ENCODE assay signal across 18 cellular contexts in the genomic region with DNA sequence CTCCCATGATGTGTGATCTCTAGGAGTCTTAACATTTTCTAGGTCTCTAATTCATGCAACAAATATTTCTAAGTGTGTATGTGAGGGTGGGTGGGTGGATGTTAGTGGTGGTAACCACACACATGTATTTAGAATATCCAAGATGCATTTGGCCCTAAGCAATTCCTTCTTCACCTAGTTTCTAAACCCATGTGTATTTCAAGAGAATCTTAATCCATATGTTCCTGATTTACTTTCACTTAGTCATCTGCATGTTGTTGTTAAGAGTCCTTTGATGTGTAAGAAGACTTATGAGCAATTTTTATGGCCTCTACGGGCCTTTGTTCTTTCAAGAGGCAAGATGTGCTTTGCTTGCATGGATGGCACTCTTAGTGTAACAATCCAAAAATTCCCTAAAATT.
DNase-seq lines count a peak whose midpoint lies in the region; ATAC-seq and TF ChIP-seq lines count a peak whose summit lies in the region.
"Had no signal": no experiment of that assay in that cellular context is flagged by ENCODE, and none has a peak within 500 bp of the region (broad histone marks: within the 10 kb centered on the region; RNA-seq: fewer than 3 reads in every experiment).

No MANE protein-coding gene starts in this region.

- no peak for ATAC-seq in GM19463 (IDR thresholded peaks at IDR 0.05; ENCODE audit: unreplicated experiment)
- ATAC-seq: activated T-helper 17 cell treated with anti-CD3 and anti-CD28 coated beads, Interleukin-2, amount 50 U/mL, for 72 hours; right cardiac atrium had no signal

- DNase-seq in AG08395 (ENCODE audit: low spot score): peak; percentile 68
- peak; percentile 90 for DNase-seq in HFF-Myc (ENCODE audit: extremely low read depth, low read depth)
- DNase-seq in amniotic stem cell (lab: John Stamatoyannopoulos, UW): peak; percentile 34
- peak; percentile 61 for DNase-seq in fibroblast of villous mesenchyme (ENCODE audit: low read depth)
- no peak for DNase-seq in activated T-cell treated with anti-CD3 and anti-CD28 coated beads, Interleukin-2, amount 50 U/mL, for 48 hours
- DNase-seq in central memory CD4-positive, alpha-beta T cell: no peak
- no peak for DNase-seq in activated T-cell treated with anti-CD3 and anti-CD28 coated beads for 4 hours
- DNase-seq: ACHN; activated CD4-positive, alpha-beta memory T cell treated with anti-CD3 and anti-CD28 coated beads for 36 hours; amygdala; effector CD8-positive, alpha-beta T cell; mesendoderm; right cardiac atrium; stimulated activated CD4-positive, alpha-beta T cell treated with anti-CD3 and anti-CD28 coated beads, Interleukin-4, amount 100 ng/mL, for 1 hour; transverse colon had no signal

- TF ChIP-seq CTCF in HFF-Myc (IDR thresholded peaks at IDR 0.05; ENCODE audit: low read depth, low read length, missing control alignments): no peak
- TF ChIP-seq CTCF in fibroblast of villous mesenchyme (IDR thresholded peaks at IDR 0.05; ENCODE audit: insufficient read depth, low read depth, low read length): no peak

- H3K4me3 ChIP-seq in HFF-Myc (replicated peaks; ENCODE audit: low read depth, low read length): no peak overlapping the region
- H3K4me3 ChIP-seq in fibroblast of villous mesenchyme (ENCODE audit: low read depth, low read length): no peak overlapping the region
- H3K4me3 ChIP-seq: neural progenitor cell, transverse colon had no signal

Comparison
In these comparisons a context has a peak if more than half of its experiments do, and no peak if none do; other contexts are left out.
1. DNase-seq: peak in AG08395 (single experiment), HFF-Myc (single experiment), amniotic stem cell (single experiment) and fibroblast of villous mesenchyme (single experiment); none in activated T-cell treated with anti-CD3 and anti-CD28 coated beads, Interleukin-2, amount 50 U/mL, for 48 hours (0 of 2), central memory CD4-positive, alpha-beta T cell (single experiment) and activated T-cell treated with anti-CD3 and anti-CD28 coated beads for 4 hours (single experiment).